Comparison of ENCODE assay signal across 7 cellular contexts in the genomic region with DNA sequence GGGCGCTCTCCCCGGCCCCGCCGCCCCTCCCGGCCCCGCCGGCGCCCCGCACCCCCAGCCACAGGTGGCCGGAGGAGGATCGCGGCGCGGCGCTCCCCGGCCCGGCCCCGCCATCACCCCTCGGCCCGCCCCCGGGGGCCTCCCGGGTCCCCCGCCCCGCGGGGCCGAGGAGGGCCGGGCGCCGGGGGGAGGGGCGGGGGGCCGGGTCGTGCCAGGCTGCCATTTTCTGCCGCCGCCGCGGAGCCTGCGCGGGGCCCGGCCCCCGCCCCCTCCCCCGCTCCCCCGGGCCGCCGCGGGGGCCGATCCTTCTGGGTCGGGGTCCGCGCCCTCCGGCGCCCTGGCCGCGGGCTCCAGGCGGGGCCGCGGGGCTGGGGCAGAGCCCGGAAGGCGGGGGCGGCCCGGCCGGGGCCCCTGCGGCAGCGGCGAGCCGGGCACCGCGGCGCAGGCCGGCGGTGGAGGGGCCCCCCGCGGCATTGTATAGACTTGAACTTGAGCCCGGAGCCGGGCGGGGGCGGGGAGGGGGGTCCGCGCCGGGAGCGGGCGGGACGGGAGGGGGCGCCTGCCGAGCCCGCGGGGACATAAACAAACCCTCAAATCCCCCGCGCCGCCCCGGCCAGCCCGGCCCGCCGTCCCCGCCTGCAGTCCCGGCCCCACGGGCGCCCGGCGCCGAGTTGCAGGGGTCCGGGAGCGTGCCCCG. TPM values are rescaled to one million over a fixed set of nuclear protein-coding genes. Genes with fewer than 3 reads are reported as not detected.
DNase-seq lines count a peak whose midpoint lies in the region; ATAC-seq and TF ChIP-seq lines count a peak whose summit lies in the region.

No MANE protein-coding gene starts in this region.

- H3K36me3 ChIP-seq in adipocyte (ENCODE audit: control insufficient read depth, insufficient read depth, low read length, severe bottlenecking) (no peaks in the 10 kb centered on the region), left lung (no peaks in the 10 kb centered on the region), vagina (no peaks in the 10 kb centered on the region)

- TF ChIP-seq POLR2A in vagina (IDR thresholded peaks at IDR 0.05): no peak

- H3K27ac ChIP-seq in left lung: peak overlapping the region; percentile 13 to 53
- peak overlapping the region; percentile 89 for H3K27ac ChIP-seq in vagina

- no peak for TF ChIP-seq CTCF in left lung (IDR thresholded peaks at IDR 0.05)
- TF ChIP-seq CTCF in vagina (IDR thresholded peaks at IDR 0.05): no peak

- H3K9ac ChIP-seq in adipocyte (ENCODE audit: low read length): no peak overlapping the region

- H3K27me3 ChIP-seq in adipocyte (replicated peaks; ENCODE audit: control insufficient read depth, insufficient read depth, low read length) (no peaks in the 10 kb centered on the region), left lung (no peaks in the 10 kb centered on the region), vagina (no peaks in the 10 kb centered on the region)

- H3K4me3 ChIP-seq in adipocyte (ENCODE audit: low read length): peak overlapping the region; percentile 33
- peak overlapping the region; percentile 53 to 74 for H3K4me3 ChIP-seq in left lung
- peak overlapping the region; percentile 67 to 74 for H3K4me3 ChIP-seq in vagina

- ATAC-seq in GM19328 (IDR thresholded peaks at IDR 0.05; ENCODE audit: unreplicated experiment) (peak; percentile 21), HG03521 (IDR thresholded peaks at IDR 0.05; ENCODE audit: unreplicated experiment) (peak; percentile 12), left lung (peak; percentile 5)

- H3K4me1 ChIP-seq in adipocyte (ENCODE audit: control insufficient read depth, insufficient read depth, low read length) (no peaks in the 10 kb centered on the region), left lung (peaks cover 12 to 34% of the 10 kb centered on the region in 2 donors), vagina (peaks cover 47% of the 10 kb centered on the region)

- H3K9me3 ChIP-seq in adipocyte (ENCODE audit: control insufficient read depth, low read length) (no peaks in the 10 kb centered on the region), left lung (no peaks in the 10 kb centered on the region), vagina (no peaks in the 10 kb centered on the region)

- DNase-seq in ELR (ENCODE audit: low read depth) (peak; percentile 14), adipocyte (ENCODE audit: low read depth) (peak; percentile 60), left lung (peak in 1 of 2 donors; percentile 85), vagina (ENCODE audit: extremely low spot score in 2 of 2) (no peak), DMS79 (lab: John Stamatoyannopoulos, UW) (no peak)

- intact Hi-C loops in left lung (cut with DNase I) (no loop called here), vagina (cut with DNase I) (no loop called here)

RNA-seq across cellular contexts. Expression of a gene that starts 0.5 kb away (rescaled TPM):
- total RNA-seq in left lung: 10 to 100 TPM; 37.5 to 38.7 TPM
- total RNA-seq in vagina: 28.0 TPM

Comparison
In these comparisons a context has a peak if more than half of its experiments do, and no peak if none do; other contexts are left out.
1. DNase-seq: peak in ELR (single experiment) and adipocyte (single experiment); none in vagina (0 of 2) and DMS79 (single experiment).
2. Peak in every context shown above with its lines, with median percentiles within 50 percentile points of each other: ATAC-seq and H3K4me3 ChIP-seq.